3 cellular contexts compared by ENCODE assay signal in the genomic region with DNA sequence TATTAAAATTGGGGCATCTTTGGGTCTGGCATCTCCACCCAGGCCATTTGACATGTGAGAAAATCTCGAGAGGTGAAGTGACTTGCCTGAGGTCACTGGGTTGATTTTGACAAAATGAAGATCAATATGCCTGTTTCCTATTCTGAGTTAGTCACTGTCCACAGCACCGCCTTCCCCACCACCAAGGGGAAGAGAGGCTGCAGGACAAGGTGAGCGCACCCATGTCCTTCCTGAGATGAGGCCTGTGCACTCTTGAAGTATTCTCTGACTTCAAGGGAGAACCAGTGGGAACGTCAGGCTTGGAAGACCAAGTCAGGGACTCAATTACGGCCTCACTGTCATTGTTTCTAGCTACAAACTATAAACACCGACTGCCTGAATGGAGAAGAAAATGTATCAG.
TF ChIP-seq lines count a peak whose summit lies in the region.

No MANE protein-coding gene starts in this region.

TF ChIP-seq in liver, 16 proteins besides CTCF, POLR2A, EP300 and RAD21:
- no peak for TF ChIP-seq JUND (IDR thresholded peaks at IDR 0.05)
- no peak for TF ChIP-seq FOXA2 (IDR thresholded peaks at IDR 0.05)
- TF ChIP-seq HNF4G (IDR thresholded peaks at IDR 0.05) = no peak
- no peak for TF ChIP-seq HNF4A (conservative IDR thresholded peaks at IDR 0.05)
- no peak for TF ChIP-seq SP1 (IDR thresholded peaks at IDR 0.05)
- TF ChIP-seq, protein P1, sequence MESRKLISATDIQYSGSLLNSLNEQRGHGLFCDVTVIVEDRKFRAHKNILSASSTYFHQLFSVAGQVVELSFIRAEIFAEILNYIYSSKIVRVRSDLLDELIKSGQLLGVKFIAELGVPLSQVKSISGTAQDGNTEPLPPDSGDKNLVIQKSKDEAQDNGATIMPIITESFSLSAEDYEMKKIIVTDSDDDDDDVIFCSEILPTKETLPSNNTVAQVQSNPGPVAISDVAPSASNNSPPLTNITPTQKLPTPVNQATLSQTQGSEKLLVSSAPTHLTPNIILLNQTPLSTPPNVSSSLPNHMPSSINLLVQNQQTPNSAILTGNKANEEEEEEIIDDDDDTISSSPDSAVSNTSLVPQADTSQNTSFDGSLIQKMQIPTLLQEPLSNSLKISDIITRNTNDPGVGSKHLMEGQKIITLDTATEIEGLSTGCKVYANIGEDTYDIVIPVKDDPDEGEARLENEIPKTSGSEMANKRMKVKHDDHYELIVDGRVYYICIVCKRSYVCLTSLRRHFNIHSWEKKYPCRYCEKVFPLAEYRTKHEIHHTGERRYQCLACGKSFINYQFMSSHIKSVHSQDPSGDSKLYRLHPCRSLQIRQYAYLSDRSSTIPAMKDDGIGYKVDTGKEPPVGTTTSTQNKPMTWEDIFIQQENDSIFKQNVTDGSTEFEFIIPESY (IDR thresholded peaks at IDR 0.05) = no peak
- TF ChIP-seq, protein P2, sequence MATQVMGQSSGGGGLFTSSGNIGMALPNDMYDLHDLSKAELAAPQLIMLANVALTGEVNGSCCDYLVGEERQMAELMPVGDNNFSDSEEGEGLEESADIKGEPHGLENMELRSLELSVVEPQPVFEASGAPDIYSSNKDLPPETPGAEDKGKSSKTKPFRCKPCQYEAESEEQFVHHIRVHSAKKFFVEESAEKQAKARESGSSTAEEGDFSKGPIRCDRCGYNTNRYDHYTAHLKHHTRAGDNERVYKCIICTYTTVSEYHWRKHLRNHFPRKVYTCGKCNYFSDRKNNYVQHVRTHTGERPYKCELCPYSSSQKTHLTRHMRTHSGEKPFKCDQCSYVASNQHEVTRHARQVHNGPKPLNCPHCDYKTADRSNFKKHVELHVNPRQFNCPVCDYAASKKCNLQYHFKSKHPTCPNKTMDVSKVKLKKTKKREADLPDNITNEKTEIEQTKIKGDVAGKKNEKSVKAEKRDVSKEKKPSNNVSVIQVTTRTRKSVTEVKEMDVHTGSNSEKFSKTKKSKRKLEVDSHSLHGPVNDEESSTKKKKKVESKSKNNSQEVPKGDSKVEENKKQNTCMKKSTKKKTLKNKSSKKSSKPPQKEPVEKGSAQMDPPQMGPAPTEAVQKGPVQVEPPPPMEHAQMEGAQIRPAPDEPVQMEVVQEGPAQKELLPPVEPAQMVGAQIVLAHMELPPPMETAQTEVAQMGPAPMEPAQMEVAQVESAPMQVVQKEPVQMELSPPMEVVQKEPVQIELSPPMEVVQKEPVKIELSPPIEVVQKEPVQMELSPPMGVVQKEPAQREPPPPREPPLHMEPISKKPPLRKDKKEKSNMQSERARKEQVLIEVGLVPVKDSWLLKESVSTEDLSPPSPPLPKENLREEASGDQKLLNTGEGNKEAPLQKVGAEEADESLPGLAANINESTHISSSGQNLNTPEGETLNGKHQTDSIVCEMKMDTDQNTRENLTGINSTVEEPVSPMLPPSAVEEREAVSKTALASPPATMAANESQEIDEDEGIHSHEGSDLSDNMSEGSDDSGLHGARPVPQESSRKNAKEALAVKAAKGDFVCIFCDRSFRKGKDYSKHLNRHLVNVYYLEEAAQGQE (IDR thresholded peaks at IDR 0.05) = no peak
- TF ChIP-seq YY1 (IDR thresholded peaks at IDR 0.05) = no peak

TF ChIP-seq in HepG2, 621 proteins besides CTCF, POLR2A, EP300 and RAD21:
- TF ChIP-seq, protein P3, sequence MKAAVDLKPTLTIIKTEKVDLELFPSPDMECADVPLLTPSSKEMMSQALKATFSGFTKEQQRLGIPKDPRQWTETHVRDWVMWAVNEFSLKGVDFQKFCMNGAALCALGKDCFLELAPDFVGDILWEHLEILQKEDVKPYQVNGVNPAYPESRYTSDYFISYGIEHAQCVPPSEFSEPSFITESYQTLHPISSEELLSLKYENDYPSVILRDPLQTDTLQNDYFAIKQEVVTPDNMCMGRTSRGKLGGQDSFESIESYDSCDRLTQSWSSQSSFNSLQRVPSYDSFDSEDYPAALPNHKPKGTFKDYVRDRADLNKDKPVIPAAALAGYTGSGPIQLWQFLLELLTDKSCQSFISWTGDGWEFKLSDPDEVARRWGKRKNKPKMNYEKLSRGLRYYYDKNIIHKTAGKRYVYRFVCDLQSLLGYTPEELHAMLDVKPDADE (CRISPR knock-in tag; IDR thresholded peaks at IDR 0.05) = no peak

TF ChIP-seq in H1, 55 proteins besides CTCF, POLR2A, EP300 and RAD21:
- TF ChIP-seq RXRA (IDR thresholded peaks at IDR 0.05; ENCODE audit: insufficient read depth, low read depth, low read length) (no peak), YY1 (IDR thresholded peaks at IDR 0.05; ENCODE audit: low read depth, low read length) (no peak), CTBP2 (IDR thresholded peaks at IDR 0.05; ENCODE audit: borderline replicate concordance, insufficient read depth, insufficient read length, low read length) (no peak), CHD2 (IDR thresholded peaks at IDR 0.05; ENCODE audit: low read length) (no peak), KDM5A (IDR thresholded peaks at IDR 0.05; ENCODE audit: low read length) (no peak), TAF1 (IDR thresholded peaks at IDR 0.05; ENCODE audit: low read depth, low read length) (no peak), HDAC2 (IDR thresholded peaks at IDR 0.05; ENCODE audit: borderline replicate concordance in 1 of 2, low read depth in 2 of 2, low read length in 2 of 2) (no peak), TAF7 (optimal IDR thresholded peaks at IDR 0.05; ENCODE audit: borderline replicate concordance, low read depth, low read length) (no peak), CBX8 (IDR thresholded peaks at IDR 0.05; ENCODE audit: borderline replicate concordance, low read depth, low read length) (no peak), GABPA (IDR thresholded peaks at IDR 0.05; ENCODE audit: borderline replicate concordance, insufficient read depth, low read length) (no peak), RFX5 (IDR thresholded peaks at IDR 0.05; ENCODE audit: borderline replicate concordance, low read depth, low read length) (no peak), EGR1 (IDR thresholded peaks at IDR 0.05; ENCODE audit: borderline replicate concordance, low read depth, low read length) (no peak), NRF1 (IDR thresholded peaks at IDR 0.05; ENCODE audit: low read depth, low read length) (no peak), SP1 (IDR thresholded peaks at IDR 0.05; ENCODE audit: low read depth, low read length) (no peak), BACH1 (IDR thresholded peaks at IDR 0.05; ENCODE audit: low read length) (no peak)
- TF ChIP-seq, protein P4, sequence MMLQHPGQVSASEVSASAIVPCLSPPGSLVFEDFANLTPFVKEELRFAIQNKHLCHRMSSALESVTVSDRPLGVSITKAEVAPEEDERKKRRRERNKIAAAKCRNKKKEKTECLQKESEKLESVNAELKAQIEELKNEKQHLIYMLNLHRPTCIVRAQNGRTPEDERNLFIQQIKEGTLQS (IDR thresholded peaks at IDR 0.05; ENCODE audit: insufficient read depth, low read depth, low read length) = no peak
